In genomic region chr14:92577321-92577742, GRCh38 we compare ENCODE assay signal across 9 cellular contexts.
DNase-seq lines count a peak whose midpoint lies in the region; ATAC-seq and TF ChIP-seq lines count a peak whose summit lies in the region.
"Had no signal": no experiment of that assay in that cellular context is flagged by ENCODE, and none has a peak within 500 bp of the region (broad histone marks: within the 10 kb centered on the region; RNA-seq: fewer than 3 reads in every experiment).

No MANE protein-coding gene starts in this region.

- H3K27me3 Mint-ChIP-seq in natural killer cell treated with Interleukin-12 subunit alpha and Interleukin-12 subunit beta and Interleukin-15 and Interleukin-18, amount 100 ng/mL, for 72 hours: no peaks in the 10 kb centered on the region
- peaks cover 12% of the 10 kb centered on the region for H3K27me3 Mint-ChIP-seq in endothelial cell (ENCODE audit: unreplicated experiment)

- H3K79me2 ChIP-seq in KMS-11 (ENCODE audit: insufficient read depth, low read depth): no peaks in the 10 kb centered on the region

- peaks cover 37% of the 10 kb centered on the region for H3K36me3 Mint-ChIP-seq in natural killer cell treated with Interleukin-12 subunit alpha and Interleukin-12 subunit beta and Interleukin-15 and Interleukin-18, amount 100 ng/mL, for 72 hours
- H3K36me3 Mint-ChIP-seq in endothelial cell (ENCODE audit: low read depth, unreplicated experiment): peaks cover 37% of the 10 kb centered on the region

- H3K4me2 ChIP-seq in KMS-11: peak overlapping the region; percentile 79

- H2AFZ ChIP-seq in KMS-11 (ENCODE audit: low read depth): peak overlapping the region; percentile 56; the same call in 1 of the 2 replicates

- H3K27me3 ChIP-seq in KMS-11 (ENCODE audit: insufficient read depth, low read depth): no peaks in the 10 kb centered on the region
- no peaks in the 10 kb centered on the region for H3K27me3 ChIP-seq in A673 (replicated peaks; ENCODE audit: insufficient read depth, low read depth, low read length, poor library complexity)
- no peaks in the 10 kb centered on the region for H3K27me3 ChIP-seq in heart left ventricle

- peak overlapping the region; percentile 57 for H3K9ac ChIP-seq in KMS-11

- H3K9me3 ChIP-seq in A673 (ENCODE audit: low read depth, low read length, poor library complexity, severe bottlenecking) (no peaks in the 10 kb centered on the region), heart left ventricle (no peaks in the 10 kb centered on the region)

- WGBS in heart left ventricle, 4 donors: 86 to 96% (median 87%) methylated on average over 13 of the region's 13 CpGs

- BruUV-seq in A673 (replicated peaks; lab: Mats Ljungman, UMichigan): no TSS peak

- H3K4me1 Mint-ChIP-seq in natural killer cell treated with Interleukin-12 subunit alpha and Interleukin-12 subunit beta and Interleukin-15 and Interleukin-18, amount 100 ng/mL, for 72 hours (ENCODE audit: low read depth in 2 of 2): peaks cover 76 to 85% of the 10 kb centered on the region in 2 donors
- H3K4me1 Mint-ChIP-seq in endothelial cell (ENCODE audit: unreplicated experiment): no peaks in the 10 kb centered on the region

- H3K36me3 ChIP-seq in KMS-11 (ENCODE audit: insufficient read depth): no peaks in the 10 kb centered on the region
- no peaks in the 10 kb centered on the region for H3K36me3 ChIP-seq in A673 (ENCODE audit: insufficient read depth, low read length, poor library complexity, severe bottlenecking)
- peaks cover 0 to 53% (median 17%) of the 10 kb centered on the region in 9 donors for H3K36me3 ChIP-seq in heart left ventricle

- H3K27ac ChIP-seq in KMS-11 (peak overlapping the region; percentile 87), A673 (ENCODE audit: low read depth, low read length, poor library complexity, severe bottlenecking) (no peak overlapping the region), heart left ventricle (peak overlapping the region in 1 of 12 donors; percentile 25), substantia nigra (ENCODE audit: low read depth, low read length, poor library complexity, severe bottlenecking) (no peak overlapping the region)

- peak; percentile 63 for ATAC-seq in GM18907 (IDR thresholded peaks at IDR 0.05; ENCODE audit: unreplicated experiment)
- ATAC-seq in HG02571 (IDR thresholded peaks at IDR 0.05; ENCODE audit: unreplicated experiment): peak; percentile 78
- ATAC-seq in natural killer cell treated with Interleukin-12 subunit alpha and Interleukin-12 subunit beta and Interleukin-15 and Interleukin-18, amount 100 ng/mL, for 72 hours: peak; percentile 68 to 82
- ATAC-seq in heart left ventricle: no peak

- no peaks in the 10 kb centered on the region for H4K20me1 ChIP-seq in KMS-11 (ENCODE audit: insufficient read depth)

- peak overlapping the region; percentile 97 to 98 for H3K27ac Mint-ChIP-seq in natural killer cell treated with Interleukin-12 subunit alpha and Interleukin-12 subunit beta and Interleukin-15 and Interleukin-18, amount 100 ng/mL, for 72 hours
- no peak overlapping the region for H3K27ac Mint-ChIP-seq in endothelial cell (ENCODE audit: unreplicated experiment)

- H3K4me3 ChIP-seq in KMS-11 (IDR thresholded peaks at IDR 0.05; ENCODE audit: insufficient read depth, low read depth, low read length) (no peak overlapping the region), A673 (ENCODE audit: low read depth, low read length, poor library complexity, severe bottlenecking) (no peak overlapping the region), heart left ventricle (no peak overlapping the region)

- intact Hi-C loops in A673 (cut with micrococcal nuclease; ENCODE audit: unreplicated experiment): no loop called here
- intact Hi-C loops in heart left ventricle (cut with DNase I): no loop called here

- peaks cover 69% of the 10 kb centered on the region for H3K4me1 ChIP-seq in KMS-11 (ENCODE audit: low read depth, poor library complexity, severe bottlenecking)
- H3K4me1 ChIP-seq in A673 (ENCODE audit: insufficient read depth, low read length, poor library complexity, severe bottlenecking): no peaks in the 10 kb centered on the region
- peaks cover 0 to 7% (median 0%) of the 10 kb centered on the region in 12 donors for H3K4me1 ChIP-seq in heart left ventricle

- H3K4me3 Mint-ChIP-seq in natural killer cell treated with Interleukin-12 subunit alpha and Interleukin-12 subunit beta and Interleukin-15 and Interleukin-18, amount 100 ng/mL, for 72 hours: peak overlapping the region; percentile 90
- no peak overlapping the region for H3K4me3 Mint-ChIP-seq in endothelial cell (ENCODE audit: unreplicated experiment)

- CTCF ChIA-PET in A673 (lab: Charles Lee): no interaction called here

- TF ChIP-seq CTCF in KMS-11 (conservative IDR thresholded peaks at IDR 0.05; ENCODE audit: low read depth, low read length) (no peak), A673 (conservative IDR thresholded peaks at IDR 0.05; ENCODE audit: low read depth, low read length) (no peak), heart left ventricle (IDR thresholded peaks at IDR 0.05) (no peak), endothelial cell (IDR thresholded peaks at IDR 0.05; ENCODE audit: unreplicated experiment) (no peak)

- DNase-seq in natural killer cell treated with Interleukin-12 subunit alpha and Interleukin-12 subunit beta and Interleukin-15 and Interleukin-18, amount 100 ng/mL, for 72 hours (ENCODE audit: low spot score): peak; percentile 68
- DNase-seq in A673 (ENCODE audit: low spot score): no peak
- no peak for DNase-seq in heart left ventricle
- no peak for DNase-seq in endothelial cell (ENCODE audit: low spot score)
- DNase-seq in substantia nigra (lab: John Stamatoyannopoulos, UW): no peak
- DNase-seq: OCI-M1 had no signal

- no peak for TF ChIP-seq POLR2A in heart left ventricle (IDR thresholded peaks at IDR 0.05)

- no peaks in the 10 kb centered on the region for H3K9me3 Mint-ChIP-seq in natural killer cell treated with Interleukin-12 subunit alpha and Interleukin-12 subunit beta and Interleukin-15 and Interleukin-18, amount 100 ng/mL, for 72 hours
- H3K9me3 Mint-ChIP-seq in endothelial cell (ENCODE audit: unreplicated experiment): no peaks in the 10 kb centered on the region

- POLR2A ChIA-PET in A673 (lab: Charles Lee; ENCODE audit: low non-redundant PET): no interaction called here

Comparison
In these comparisons a context has a peak if more than half of its experiments do, and no peak if none do; other contexts are left out.
1. ATAC-seq: peak in GM18907 (single experiment), HG02571 (single experiment) and natural killer cell treated with Interleukin-12 subunit alpha and Interleukin-12 subunit beta and Interleukin-15 and Interleukin-18, amount 100 ng/mL, for 72 hours (2 of 2); none in heart left ventricle (0 of 4).